In the genomic region with DNA sequence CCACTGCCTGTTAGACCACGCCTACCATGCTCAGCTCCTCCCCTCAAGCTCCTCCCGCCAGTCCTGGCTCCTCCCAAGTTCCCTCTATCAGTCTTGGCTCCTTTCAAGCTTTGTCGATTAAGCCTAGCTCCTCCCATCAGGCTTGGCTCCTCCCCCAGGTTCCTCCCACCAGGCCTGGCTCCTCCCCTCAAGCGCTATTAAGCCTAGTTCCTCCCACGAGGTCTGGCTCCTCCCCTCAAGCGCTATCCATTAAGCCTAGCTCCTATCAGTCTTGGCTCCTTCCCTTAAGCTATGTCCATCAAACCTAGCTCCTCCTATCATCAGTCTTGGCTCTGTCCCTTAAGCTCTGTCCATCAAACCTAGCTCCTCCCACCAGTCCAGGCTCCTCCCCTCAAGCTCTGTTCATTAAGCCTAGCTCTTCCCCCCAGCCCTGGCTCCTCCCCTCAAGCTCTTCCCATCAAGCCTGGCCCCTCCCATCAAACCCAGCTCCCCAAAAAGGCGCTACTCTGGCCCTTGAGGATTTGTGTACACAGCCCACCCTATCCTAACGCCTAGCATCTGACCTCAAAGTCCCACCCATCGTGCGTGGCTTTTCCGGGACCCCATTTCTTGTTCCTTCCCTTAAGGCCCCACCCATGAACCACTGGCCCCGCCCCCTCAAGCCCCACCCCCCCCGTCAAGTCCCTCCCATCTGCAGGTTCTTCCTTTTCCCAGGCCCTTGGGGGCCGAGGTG, we compare ENCODE assay signal across 9 cellular contexts. TPM values are rescaled to one million over a fixed set of nuclear protein-coding genes. Genes with fewer than 3 reads are reported as not detected.
A peak's percentile ranks its signal among the peaks of the same experiment; 100 is the strongest.
DNase-seq lines count a peak whose midpoint lies in the region; ATAC-seq and TF ChIP-seq lines count a peak whose summit lies in the region.
"Had no signal": no experiment of that assay in that cellular context is flagged by ENCODE, and none has a peak within 500 bp of the region (broad histone marks: within the 10 kb centered on the region; RNA-seq: fewer than 3 reads in every experiment).

No MANE protein-coding gene starts in this region.

- H3K4me3 Mint-ChIP-seq in activated CD4-positive, alpha-beta T cell treated with anti-CD3 and anti-CD28 coated beads for 36 hours, result no peak overlapping the region
- no peak overlapping the region for H3K4me3 Mint-ChIP-seq in HFFc6

- DNase-seq in activated CD4-positive, alpha-beta T cell treated with anti-CD3 and anti-CD28 coated beads for 36 hours, result peak; percentile 66
- no peak for DNase-seq in activated CD4-positive, alpha-beta T cell treated with anti-CD3 and anti-CD28 coated beads for 1 hour
- DNase-seq in NT2/D1 (ENCODE audit: low read depth, low spot score) (peak; percentile 59), body of pancreas (peak in 2 of 4 donors; percentile 40 to 46), esophagus muscularis mucosa (ENCODE audit: extremely low spot score) (no peak), HFFc6 (no peak)
- peak; percentile 25 to 40 for DNase-seq in stimulated activated CD4-positive, alpha-beta T cell treated with anti-CD3 and anti-CD28 coated beads, Interleukin-4, amount 100 ng/mL, for 48 hours (ENCODE audit: low read depth in 2 of 2)
- DNase-seq: amygdala had no signal

- no peak for TF ChIP-seq CTCF in body of pancreas (IDR thresholded peaks at IDR 0.05)
- TF ChIP-seq CTCF in esophagus muscularis mucosa (IDR thresholded peaks at IDR 0.05), result no peak
- TF ChIP-seq CTCF in HFFc6 (IDR thresholded peaks at IDR 0.05), result no peak

- intact Hi-C loops in activated CD4-positive, alpha-beta T cell treated with anti-CD3 and anti-CD28 coated beads for 36 hours (cut with DNase I, micrococcal nuclease), result no loop called here
- intact Hi-C loops in body of pancreas (cut with DNase I) (no loop called here), esophagus muscularis mucosa (cut with DNase I) (no loop called here)

- no peaks in the 10 kb centered on the region for H3K9me3 Mint-ChIP-seq in activated CD4-positive, alpha-beta T cell treated with anti-CD3 and anti-CD28 coated beads for 36 hours (ENCODE audit: low read depth)
- H3K9me3 Mint-ChIP-seq in HFFc6, result peaks cover 4% of the 10 kb centered on the region; the same call in 1 of the 2 replicates

- H3K4me3 ChIP-seq in NT2/D1 (ENCODE audit: insufficient read length, low read depth), result no peak overlapping the region
- H3K4me3 ChIP-seq in body of pancreas, result no peak overlapping the region
- H3K4me3 ChIP-seq in esophagus muscularis mucosa, result no peak overlapping the region

- H3K4me1 ChIP-seq in NT2/D1 (ENCODE audit: insufficient read depth, insufficient read length) (peaks cover 3% of the 10 kb centered on the region), body of pancreas (peaks cover 24% of the 10 kb centered on the region), esophagus muscularis mucosa (no peaks in the 10 kb centered on the region)

- no peak for TF ChIP-seq EP300 in esophagus muscularis mucosa (IDR thresholded peaks at IDR 0.05)

- H3K27me3 ChIP-seq in NT2/D1 (ENCODE audit: insufficient read depth, insufficient read length) (no peaks in the 10 kb centered on the region), body of pancreas (no peaks in the 10 kb centered on the region), esophagus muscularis mucosa (peaks cover 0 to 70% (median 0%) of the 10 kb centered on the region in 4 donors)

- WGBS in body of pancreas, 2 donors, result 72 to 75% methylated on average over 14 of the region's 14 CpGs
- 67% methylated on average over 14 of the region's 14 CpGs for WGBS in esophagus muscularis mucosa

- H3K36me3 ChIP-seq in NT2/D1 (ENCODE audit: insufficient read depth, insufficient read length, low read length) (peaks cover 7% of the 10 kb centered on the region), body of pancreas (replicated peaks in 1 of 2; ENCODE audit: insufficient read depth in 1 of 2, low read depth in 2 of 2) (peaks cover 5 to 9% of the 10 kb centered on the region in 2 donors), esophagus muscularis mucosa (no peaks in the 10 kb centered on the region)

- H3K36me3 Mint-ChIP-seq in activated CD4-positive, alpha-beta T cell treated with anti-CD3 and anti-CD28 coated beads for 36 hours (ENCODE audit: low read depth), result no peaks in the 10 kb centered on the region
- H3K36me3 Mint-ChIP-seq in HFFc6 (ENCODE audit: low read depth), result no peaks in the 10 kb centered on the region

- H3K4me1 Mint-ChIP-seq in activated CD4-positive, alpha-beta T cell treated with anti-CD3 and anti-CD28 coated beads for 36 hours, result no peaks in the 10 kb centered on the region
- H3K4me1 Mint-ChIP-seq in HFFc6 (ENCODE audit: low read depth), result no peaks in the 10 kb centered on the region

- no peak overlapping the region for H3K27ac Mint-ChIP-seq in activated CD4-positive, alpha-beta T cell treated with anti-CD3 and anti-CD28 coated beads for 36 hours
- H3K27ac Mint-ChIP-seq in HFFc6, result no peak overlapping the region

- H3K9me3 ChIP-seq in NT2/D1 (ENCODE audit: insufficient read depth, low read length) (no peaks in the 10 kb centered on the region), body of pancreas (no peaks in the 10 kb centered on the region), esophagus muscularis mucosa (no peaks in the 10 kb centered on the region)

- no peak overlapping the region for H3K27ac ChIP-seq in body of pancreas
- no peak overlapping the region for H3K27ac ChIP-seq in esophagus muscularis mucosa (replicated peaks in 1 of 4)

- TF ChIP-seq POLR2A in body of pancreas (IDR thresholded peaks at IDR 0.05), result no peak
- no peak for TF ChIP-seq POLR2A in esophagus muscularis mucosa (IDR thresholded peaks at IDR 0.05; ENCODE audit: low read depth)

- CTCF ChIA-PET in activated CD4-positive, alpha-beta T cell treated with anti-CD3 and anti-CD28 coated beads for 36 hours (lab: Charles Lee), result interaction anchor here (1.1 to 1.9 kb wide), 3 partner anchors 13 to 194 kb away, joined by 3 to 14 read pairs (median 7); no protein-coding TSS in a partner anchor

- H3K27me3 Mint-ChIP-seq in activated CD4-positive, alpha-beta T cell treated with anti-CD3 and anti-CD28 coated beads for 36 hours, result peaks cover 8% of the 10 kb centered on the region
- peaks cover 11% of the 10 kb centered on the region for H3K27me3 Mint-ChIP-seq in HFFc6 (ENCODE audit: insufficient read depth)

- no peak overlapping the region for H3K9ac ChIP-seq in NT2/D1 (ENCODE audit: insufficient read length, low read depth)

- POLR2A ChIA-PET in activated CD4-positive, alpha-beta T cell treated with anti-CD3 and anti-CD28 coated beads for 36 hours (lab: Charles Lee), result interaction anchor here (0.6 to 1.0 kb wide), 2 partner anchors 25 to 1205 kb away, joined by 5 read pairs; no protein-coding TSS in a partner anchor

- ATAC-seq in activated CD4-positive, alpha-beta T cell treated with anti-CD3 and anti-CD28 coated beads for 36 hours, result peak; percentile 82
- ATAC-seq in body of pancreas (peak; percentile 45), HG02852 (IDR thresholded peaks at IDR 0.05; ENCODE audit: unreplicated experiment) (no peak)

RNA-seq across cellular contexts. Expression of a gene that starts 10.0 kb away (rescaled TPM):
- under 1 TPM; 0.50 to 0.58 TPM for total RNA-seq in activated CD4-positive, alpha-beta T cell treated with anti-CD3 and anti-CD28 coated beads for 36 hours
- total RNA-seq in body of pancreas (10 to 100 TPM; 21.8 to 32.3 TPM), esophagus muscularis mucosa (under 1 TPM; 0.11 to 0.42 (median 0.18) TPM)
- not detected for total RNA-seq in HFFc6 (2021; fragmentation: NEBNext Ultra II Directional; extraction: Animal tissue kit (Norgen Biotek cat#: 25700))

RNA-seq across cellular contexts. Expression of a gene that starts 23.7 kb away (rescaled TPM):
- 10 to 100 TPM; 45.9 to 48.3 TPM for total RNA-seq in activated CD4-positive, alpha-beta T cell treated with anti-CD3 and anti-CD28 coated beads for 36 hours
- total RNA-seq in body of pancreas, result 10 to 100 TPM; 34.5 to 36.3 TPM
- 10 to 100 TPM; 32.0 to 56.2 (median 44.5) TPM for total RNA-seq in esophagus muscularis mucosa
- 10 to 100 TPM; 35.1 to 39.8 (median 36.3) TPM for total RNA-seq in HFFc6 (2021; fragmentation: NEBNext Ultra II Directional; extraction: Animal tissue kit (Norgen Biotek cat#: 25700))

RNA-seq across cellular contexts. Expression of a gene that starts 23.9 kb away (rescaled TPM):
- 10 to 100 TPM; 45.1 to 99.4 TPM for total RNA-seq in activated CD4-positive, alpha-beta T cell treated with anti-CD3 and anti-CD28 coated beads for 36 hours
- 10 to 100 TPM in 1 of 2 donors, 1 to 10 TPM in 1; 1.3 to 32.0 TPM for total RNA-seq in body of pancreas
- total RNA-seq in esophagus muscularis mucosa, result 10 to 100 TPM; 19.5 to 80.9 (median 26.2) TPM
- 100 to 1,000 TPM in 5 of 6 experiments, 10 to 100 TPM in 1; 82.1 to 138 (median 110) TPM for total RNA-seq in HFFc6 (2021; fragmentation: NEBNext Ultra II Directional; extraction: Animal tissue kit (Norgen Biotek cat#: 25700))

RNA-seq across cellular contexts. Expression of a gene that starts 27.9 kb away (rescaled TPM):
- total RNA-seq in activated CD4-positive, alpha-beta T cell treated with anti-CD3 and anti-CD28 coated beads for 36 hours, result 1 to 10 TPM; 1.7 to 1.8 TPM
- not detected for total RNA-seq in body of pancreas
- not detected for total RNA-seq in esophagus muscularis mucosa
- total RNA-seq in HFFc6 (2021; fragmentation: NEBNext Ultra II Directional; extraction: Animal tissue kit (Norgen Biotek cat#: 25700)), result not detected

RNA-seq across cellular contexts. Expression of a gene that starts 31.3 kb away (rescaled TPM):
- 10 to 100 TPM; 75.2 to 83.0 TPM for total RNA-seq in activated CD4-positive, alpha-beta T cell treated with anti-CD3 and anti-CD28 coated beads for 36 hours
- total RNA-seq in body of pancreas (100 to 1,000 TPM in 1 of 2 donors, 10 to 100 TPM in 1; 61.0 to 151 TPM), esophagus muscularis mucosa (10 to 100 TPM in 3 of 4 donors, 1 to 10 TPM in 1; 7.2 to 14.4 (median 11.7) TPM)
- total RNA-seq in HFFc6 (2021; fragmentation: NEBNext Ultra II Directional; extraction: Animal tissue kit (Norgen Biotek cat#: 25700)), result 1 to 10 TPM; 1.8 to 6.7 (median 4.4) TPM

Comparison
In these comparisons a context has a peak if more than half of its experiments do, and no peak if none do; other contexts are left out.
1. DNase-seq: peak in activated CD4-positive, alpha-beta T cell treated with anti-CD3 and anti-CD28 coated beads for 36 hours (single experiment), NT2/D1 (single experiment) and stimulated activated CD4-positive, alpha-beta T cell treated with anti-CD3 and anti-CD28 coated beads, Interleukin-4, amount 100 ng/mL, for 48 hours (2 of 2); none in activated CD4-positive, alpha-beta T cell treated with anti-CD3 and anti-CD28 coated beads for 1 hour (single experiment), esophagus muscularis mucosa (single experiment) and HFFc6 (single experiment).
2. RNA of a gene that starts 10.0 kb away (total RNA-seq): 21.8 to 32.3 TPM in body of pancreas; 0.50 to 0.58 TPM in activated CD4-positive, alpha-beta T cell treated with anti-CD3 and anti-CD28 coated beads for 36 hours, 0.11 to 0.42 TPM in esophagus muscularis mucosa and not detected in HFFc6; every median in the first group is over 10 times any median in the second.